1 cellular context compared by ENCODE assay signal in genomic region chr4:4673070-4673469, GRCh38.
A peak's percentile ranks its signal among the peaks of the same experiment; 100 is the strongest.
TF ChIP-seq lines count a peak whose summit lies in the region.

No MANE protein-coding gene starts in this region.

TF ChIP-seq in K562, 482 proteins besides CTCF, POLR2A, EP300 and RAD21 (continued from another document):
- TF ChIP-seq HBP1 (CRISPR knock-in tag; IDR thresholded peaks at IDR 0.05) (0 out of 2 replicates have a peak, but pooled peaks have one; percentile 31), KLF1 (tag; IDR thresholded peaks at IDR 0.05) (peak; percentile 46; the same call in 1 of the 2 replicates), CREB5 (CRISPR knock-in tag; IDR thresholded peaks at IDR 0.05) (no peak), NRF1 (conservative IDR thresholded peaks at IDR 0.05 in 1 of 2, IDR thresholded peaks at IDR 0.05 in 1 of 2) (peak; percentile 88 to 89), RBBP5 (IDR thresholded peaks at IDR 0.05; ENCODE audit: borderline replicate concordance, insufficient read depth, low read length, poor library complexity, severe bottlenecking) (no peak), MTA3 (IDR thresholded peaks at IDR 0.05; ENCODE audit: borderline replicate concordance) (no peak), DLX4 (CRISPR knock-in tag; IDR thresholded peaks at IDR 0.05) (no peak), CBFB (CRISPR knock-in tag; IDR thresholded peaks at IDR 0.05) (no peak), HNRNPK (IDR thresholded peaks at IDR 0.05; ENCODE audit: low read depth, low read length, poor library complexity, severe bottlenecking) (no peak), ELF4 (CRISPR knock-in tag; IDR thresholded peaks at IDR 0.05) (peak; percentile 40; the same call in 1 of the 2 replicates), ZSCAN32 (CRISPR knock-in tag; IDR thresholded peaks at IDR 0.05) (no peak), ELF1 (tag; IDR thresholded peaks at IDR 0.05) (no peak), TAF1 (IDR thresholded peaks at IDR 0.05; ENCODE audit: control insufficient read depth, extremely low read depth, insufficient read depth, low read length, severe bottlenecking) (no peak), NR2C1 (IDR thresholded peaks at IDR 0.05) (no peak), NR2C1 (tag; IDR thresholded peaks at IDR 0.05) (no peak), OTX1 (CRISPR knock-in tag; IDR thresholded peaks at IDR 0.05) (peak; percentile 85; the same call in 1 of the 2 replicates), BRCA1 (IDR thresholded peaks at IDR 0.05) (no peak), BRCA1 (CRISPR knock-in tag; IDR thresholded peaks at IDR 0.05) (no peak), NFIC (IDR thresholded peaks at IDR 0.05) (no peak), RCOR1 (IDR thresholded peaks at IDR 0.05; ENCODE audit: borderline replicate concordance in 1 of 2, low read depth in 2 of 2, low read length in 2 of 2) (peak in 1 of 2 experiments; percentile 20; a peak in 1 of 4 replicates), SRF (CRISPR knock-in tag; IDR thresholded peaks at IDR 0.05) (peak in 1 of 2 experiments; percentile 48; a peak in 1 of 4 replicates), FOXK2 (conservative IDR thresholded peaks at IDR 0.05 in 1 of 2, IDR thresholded peaks at IDR 0.05 in 1 of 2; ENCODE audit: low read depth in 2 of 2) (0 out of 4 replicates have a peak, but pooled peaks of 1 of the 2 experiments have one; percentile 55), ZBTB26 (CRISPR knock-in tag; IDR thresholded peaks at IDR 0.05) (0 out of 2 replicates have a peak, but pooled peaks have one; percentile 52), THRAP3 (IDR thresholded peaks at IDR 0.05; ENCODE audit: borderline replicate concordance) (no peak), CHAMP1 (IDR thresholded peaks at IDR 0.05) (no peak), CGGBP1 (CRISPR knock-in tag; IDR thresholded peaks at IDR 0.05) (no peak), RB1 (IDR thresholded peaks at IDR 0.05; ENCODE audit: low read depth) (no peak), ATF7 (IDR thresholded peaks at IDR 0.05) (peak; percentile 31; the same call in 1 of the 2 replicates), ZNF592 (IDR thresholded peaks at IDR 0.05) (no peak), CTBP1 (IDR thresholded peaks at IDR 0.05; ENCODE audit: borderline replicate concordance) (peak; percentile 38; the same call in 1 of the 2 replicates), CREB1 (IDR thresholded peaks at IDR 0.05) (no peak), CREB1 (CRISPR knock-in tag; IDR thresholded peaks at IDR 0.05) (0 out of 2 replicates have a peak, but pooled peaks have one; percentile 19), FOSL1 (tag; conservative IDR thresholded peaks at IDR 0.05) (no peak), SMARCE1 (IDR thresholded peaks at IDR 0.05) (no peak), RAD51 (IDR thresholded peaks at IDR 0.05; ENCODE audit: borderline replicate concordance, low read depth) (no peak), SP1 (CRISPR knock-in tag; IDR thresholded peaks at IDR 0.05) (peak; percentile 80), BRD4 (IDR thresholded peaks at IDR 0.05) (no peak), PKNOX1 (IDR thresholded peaks at IDR 0.05) (peak; percentile 58), SETDB1 (IDR thresholded peaks at IDR 0.05; ENCODE audit: low read length) (no peak), DDX20 (tag; IDR thresholded peaks at IDR 0.05; ENCODE audit: low read depth) (no peak), MEF2D (tag; conservative IDR thresholded peaks at IDR 0.05; ENCODE audit: low read depth) (no peak), KLF13 (tag; IDR thresholded peaks at IDR 0.05; ENCODE audit: borderline replicate concordance, low read depth) (peak; percentile 82; the same call in 1 of the 2 replicates), MYC (IDR thresholded peaks at IDR 0.05; ENCODE audit: low read depth, low read length) (no peak), MYC (CRISPR knock-in tag; IDR thresholded peaks at IDR 0.05; ENCODE audit: borderline replicate concordance, low read depth) (no peak), ZNF561 (CRISPR knock-in tag; conservative IDR thresholded peaks at IDR 0.05) (no peak), ZNF133 (CRISPR knock-in tag; IDR thresholded peaks at IDR 0.05) (no peak), HDAC1 (IDR thresholded peaks at IDR 0.05) (peak in 1 of 2 experiments; percentile 17; a peak in 1 of 4 replicates), IRF9 (tag; IDR thresholded peaks at IDR 0.05) (no peak), PRDM10 (IDR thresholded peaks at IDR 0.05; ENCODE audit: partially characterized antibody) (peak; percentile 10), PTTG1 (tag; IDR thresholded peaks at IDR 0.05; ENCODE audit: low read depth) (no peak), HDGF (IDR thresholded peaks at IDR 0.05) (peak; percentile 99)
